ENCODE assay signal across 12 cellular contexts in genomic region chr3:195257454-195258448, GRCh38. TPM values are rescaled to one million over a fixed set of nuclear protein-coding genes. Genes with fewer than 3 reads are reported as not detected.
A peak's percentile ranks its signal among the peaks of the same experiment; 100 is the strongest.
DNase-seq lines count a peak whose midpoint lies in the region; ATAC-seq and TF ChIP-seq lines count a peak whose summit lies in the region.
"Had no signal": no experiment of that assay in that cellular context is flagged by ENCODE, and none has a peak within 500 bp of the region (broad histone marks: within the 10 kb centered on the region; RNA-seq: fewer than 3 reads in every experiment).

No MANE protein-coding gene starts in this region.

- DNase-seq in G401 (ENCODE audit: low spot score) (peak; percentile 12), WTC11 (ENCODE audit: low spot score) (no peak), fibroblast of villous mesenchyme (ENCODE audit: low read depth) (peak; percentile 62), posterior vena cava (ENCODE audit: low spot score) (peak; percentile 81), MCF 10A (ENCODE audit: unreplicated experiment) (no peak), putamen (ENCODE audit: low spot score) (no peak)
- DNase-seq: activated CD4-positive, alpha-beta T cell treated with anti-CD3 and anti-CD28 coated beads for 36 hours; GOT3 had no signal

- in situ Hi-C loops in G401 (cut with HindIII; ENCODE audit: low sequenced_read_pairs), result no loop called here

- H3K27ac Mint-ChIP-seq in WTC11 (0 out of 2 replicates have a peak overlapping the region, but pooled peaks have one; percentile 36), MCF 10A (ENCODE audit: low read depth, unreplicated experiment) (no peak overlapping the region)
- H3K27ac Mint-ChIP-seq: activated CD4-positive, alpha-beta T cell treated with anti-CD3 and anti-CD28 coated beads for 36 hours had no signal

- POLR2A ChIA-PET in WTC11 (lab: Charles Lee) (no interaction called here), MCF 10A (lab: Yijun Ruan, JAX) (interaction anchor here (0.6 to 2.0 kb wide), 5 partner anchors 12 to 582 kb away, joined by 3 to 10 read pairs (median 3); no protein-coding TSS in a partner anchor)

- ATAC-seq in WTC11 (no peak), HG03108 (IDR thresholded peaks at IDR 0.05; ENCODE audit: unreplicated experiment) (no peak), GM21528 (IDR thresholded peaks at IDR 0.05; ENCODE audit: low FRiP score, unreplicated experiment) (no peak)
- ATAC-seq: activated CD4-positive, alpha-beta T cell treated with anti-CD3 and anti-CD28 coated beads for 36 hours had no signal

- CTCF ChIA-PET in WTC11 (lab: Charles Lee), result interaction anchor here (0.7 to 3.9 kb wide), 6 partner anchors 13 to 575 kb away, joined by 3 to 16 read pairs (median 8); partner anchors contain the start of gene FAM43A
- CTCF ChIA-PET in MCF 10A (lab: Yijun Ruan, JAX), result interaction anchor here (0.5 to 3.3 kb wide), 11 partner anchors 13 to 663 kb away, joined by 3 to 17 read pairs (median 3); partner anchors contain the start of genes LSG1 and XXYLT1

- no peak overlapping the region for H3K4me3 ChIP-seq in fibroblast of villous mesenchyme (ENCODE audit: low read depth, low read length)
- H3K4me3 ChIP-seq: ascending aorta, tibial nerve had no signal

- H3K4me1 Mint-ChIP-seq in WTC11 (peaks cover 52% of the 10 kb centered on the region), MCF 10A (ENCODE audit: insufficient read depth, unreplicated experiment) (peaks cover 4% of the 10 kb centered on the region)

- intact Hi-C loops in posterior vena cava (cut with DNase I) (loop anchor here in 1 of 2 donors (10.0 kb wide), 1 partner anchor 123 kb away; no protein-coding TSS in a partner anchor), MCF 10A (cut with micrococcal nuclease) (no loop called here)

- H3K9me3 Mint-ChIP-seq in WTC11, result no peaks in the 10 kb centered on the region
- H3K9me3 Mint-ChIP-seq in MCF 10A (ENCODE audit: unreplicated experiment), result no peaks in the 10 kb centered on the region

- no peak overlapping the region for H3K4me3 Mint-ChIP-seq in WTC11
- no peak overlapping the region for H3K4me3 Mint-ChIP-seq in MCF 10A (ENCODE audit: unreplicated experiment)
- H3K4me3 Mint-ChIP-seq: activated CD4-positive, alpha-beta T cell treated with anti-CD3 and anti-CD28 coated beads for 36 hours had no signal

- BruUV-seq in MCF 10A (replicated peaks; lab: Mats Ljungman, UMichigan), result no TSS peak

- H3K27me3 Mint-ChIP-seq in WTC11 (ENCODE audit: low read depth) (no peaks in the 10 kb centered on the region), MCF 10A (ENCODE audit: insufficient read depth, unreplicated experiment) (no peaks in the 10 kb centered on the region)
- H3K27me3 Mint-ChIP-seq: activated CD4-positive, alpha-beta T cell treated with anti-CD3 and anti-CD28 coated beads for 36 hours had no signal

- TF ChIP-seq CTCF in WTC11 (IDR thresholded peaks at IDR 0.05), result no peak
- TF ChIP-seq CTCF in fibroblast of villous mesenchyme (IDR thresholded peaks at IDR 0.05; ENCODE audit: insufficient read depth, low read depth, low read length), result no peak
- TF ChIP-seq CTCF in MCF 10A (IDR thresholded peaks at IDR 0.05; ENCODE audit: unreplicated experiment), result no peak

- H3K36me3 Mint-ChIP-seq in WTC11 (no peaks in the 10 kb centered on the region), MCF 10A (ENCODE audit: insufficient read depth, unreplicated experiment) (no peaks in the 10 kb centered on the region)

TF ChIP-seq in WTC11, 78 proteins besides CTCF, POLR2A, EP300 and RAD21:
- TF ChIP-seq ZNF281 (CRISPR knock-in tag; IDR thresholded peaks at IDR 0.05) (no peak), MLX (CRISPR knock-in tag; IDR thresholded peaks at IDR 0.05) (no peak), ZBTB21 (CRISPR knock-in tag; IDR thresholded peaks at IDR 0.05; ENCODE audit: borderline replicate concordance) (no peak), RELA (CRISPR knock-in tag; IDR thresholded peaks at IDR 0.05; ENCODE audit: borderline replicate concordance) (no peak), EMX1 (CRISPR knock-in tag; IDR thresholded peaks at IDR 0.05) (no peak), ZNF671 (CRISPR knock-in tag; IDR thresholded peaks at IDR 0.05) (no peak), AR (CRISPR knock-in tag; IDR thresholded peaks at IDR 0.05) (no peak), USF1 (CRISPR knock-in tag; IDR thresholded peaks at IDR 0.05) (no peak), USF2 (CRISPR knock-in tag; IDR thresholded peaks at IDR 0.05) (no peak), ATF1 (CRISPR knock-in tag; IDR thresholded peaks at IDR 0.05) (no peak), ZNF416 (CRISPR knock-in tag; IDR thresholded peaks at IDR 0.05) (no peak)

RNA-seq across cellular contexts. Expression of gene XXYLT1, which starts 13.2 kb away (rescaled TPM):
- total RNA-seq in G401 (2014; rRNA removed; shearing (Covaris generic)), result 60.7 and 80.3 TPM in 2 replicates
- total RNA-seq in WTC11 (2021) (21.4 to 23.4 TPM (median 22.5 TPM) in 3 replicates), fibroblast of villous mesenchyme (32.8 and 33.5 TPM in 2 replicates), posterior vena cava (10 to 100 TPM; 11.3 to 15.7 TPM), MCF 10A (2022) (10.0 and 10.9 TPM in 2 replicates)

Comparison
In these comparisons a context has a peak if more than half of its experiments do, and no peak if none do; other contexts are left out.
1. DNase-seq: peak in G401 (single experiment), fibroblast of villous mesenchyme (single experiment) and posterior vena cava (single experiment); none in WTC11 (single experiment), MCF 10A (single experiment) and putamen (single experiment).